ENCODE assay signal across 17 cellular contexts in genomic region chr2:236782938-236783337, GRCh38.
A peak's percentile ranks its signal among the peaks of the same experiment; 100 is the strongest.
DNase-seq lines count a peak whose midpoint lies in the region; FAIRE-seq and TF ChIP-seq lines count a peak whose summit lies in the region.
"Had no signal": no experiment of that assay in that cellular context is flagged by ENCODE, and none has a peak within 500 bp of the region (broad histone marks: within the 10 kb centered on the region; RNA-seq: fewer than 3 reads in every experiment).

No MANE protein-coding gene starts in this region.

- H2AFZ ChIP-seq in astrocyte (ENCODE audit: low read depth, low read length), result no peak overlapping the region

- no peaks in the 10 kb centered on the region for H4K20me1 ChIP-seq in astrocyte (ENCODE audit: insufficient read depth, low read length)

- H3K4me2 ChIP-seq in astrocyte (ENCODE audit: low read length), result no peak overlapping the region

- H3K9ac ChIP-seq in astrocyte (ENCODE audit: low read length), result no peak overlapping the region

- FAIRE-seq in astrocyte (lab: Jason Lieb, UNC), result no peak

- H3K27ac Mint-ChIP-seq in astrocyte (ENCODE audit: unreplicated experiment) (peak overlapping the region; percentile 88), chondrocyte (ENCODE audit: unreplicated experiment) (no peak overlapping the region)
- H3K27ac Mint-ChIP-seq: activated naive CD4-positive, alpha-beta T cell treated with anti-CD3 and anti-CD28 coated beads, Interleukin-2, amount 50 U/mL, for 72 hours had no signal

- H3K27me3 ChIP-seq in astrocyte (ENCODE audit: insufficient read depth, low read length) (peaks cover 2% of the 10 kb centered on the region), kidney epithelial cell (ENCODE audit: control insufficient read depth, insufficient read depth, low read length) (no peaks in the 10 kb centered on the region)
- H3K27me3 ChIP-seq: cardiac muscle cell had no signal

- peak; percentile 11 for DNase-seq in stimulated activated CD4-positive, alpha-beta T cell treated with anti-CD3 and anti-CD28 coated beads, Interleukin-15, amount 100 ng/mL, for 24 hours
- DNase-seq in stimulated activated CD4-positive, alpha-beta T cell treated with anti-CD3 and anti-CD28 coated beads, Interleukin-1b, Interleukin-23, amount 100 ng/mL, for 48 hours, result no peak
- DNase-seq in astrocyte (ENCODE audit: low read depth), result no peak
- peak; percentile 60 for DNase-seq in kidney epithelial cell (ENCODE audit: low read depth)
- no peak for DNase-seq in chondrocyte (ENCODE audit: low spot score)
- DNase-seq in NCI-H1436 treated with DMSO at 0.1 percent for 48 hours (lab: John Stamatoyannopoulos, UW), result no peak
- no peak for DNase-seq in dedifferentiated amniotic fluid mesenchymal stem cell (ENCODE audit: extremely low spot score)
- no peak for DNase-seq in globus pallidus (ENCODE audit: low spot score)
- DNase-seq: activated CD4-positive, alpha-beta T cell treated with anti-CD3 and anti-CD28 coated beads, Interleukin-2, amount 50 U/mL, for 1 hour; activated T-cell treated with anti-CD3 and anti-CD28 coated beads, Interleukin-2, amount 50 U/mL, for 4 hours; effector CD4-positive, alpha-beta T cell; GOT3; NCI-H146; NCI-H345 had no signal

- H3K9me3 Mint-ChIP-seq in astrocyte (ENCODE audit: unreplicated experiment) (peaks cover 17% of the 10 kb centered on the region), chondrocyte (ENCODE audit: low read depth) (peaks cover 9% of the 10 kb centered on the region)
- H3K9me3 Mint-ChIP-seq: activated T-cell treated with anti-CD3 and anti-CD28 coated beads, Interleukin-2, amount 50 U/mL, for 4 hours had no signal

- peaks cover 29% of the 10 kb centered on the region for H3K4me1 Mint-ChIP-seq in astrocyte (ENCODE audit: low read depth, unreplicated experiment)
- peaks cover 43% of the 10 kb centered on the region for H3K4me1 Mint-ChIP-seq in chondrocyte (ENCODE audit: low read depth)

- no peaks in the 10 kb centered on the region for H3K79me2 ChIP-seq in astrocyte (ENCODE audit: insufficient read depth, low read length)

- H3K9me3 ChIP-seq in astrocyte (ENCODE audit: insufficient read depth, low read depth, low read length), result no peaks in the 10 kb centered on the region

- TF ChIP-seq CTCF in astrocyte (IDR thresholded peaks at IDR 0.05; ENCODE audit: insufficient read depth, low read depth, low read length), result no peak
- no peak for TF ChIP-seq CTCF in kidney epithelial cell (IDR thresholded peaks at IDR 0.05; ENCODE audit: insufficient read depth, low read length, poor library complexity, severe bottlenecking)
- no peak for TF ChIP-seq CTCF in chondrocyte (IDR thresholded peaks at IDR 0.05)

- no peak overlapping the region for H3K4me3 ChIP-seq in astrocyte (ENCODE audit: insufficient read depth, low read depth, low read length)
- H3K4me3 ChIP-seq in kidney epithelial cell (ENCODE audit: low read depth, low read length), result no peak overlapping the region
- H3K4me3 ChIP-seq: cardiac muscle cell, SK-N-MC had no signal

- no peaks in the 10 kb centered on the region for H3K36me3 ChIP-seq in astrocyte (ENCODE audit: insufficient read depth, low read length)
- no peaks in the 10 kb centered on the region for H3K36me3 ChIP-seq in kidney epithelial cell (ENCODE audit: control insufficient read depth, insufficient read depth, low read length)
- H3K36me3 ChIP-seq: cardiac muscle cell had no signal

- no peak overlapping the region for H3K4me3 Mint-ChIP-seq in astrocyte (ENCODE audit: unreplicated experiment)
- H3K4me3 Mint-ChIP-seq in chondrocyte (ENCODE audit: unreplicated experiment), result no peak overlapping the region
- H3K4me3 Mint-ChIP-seq: activated T-cell treated with anti-CD3 and anti-CD28 coated beads, Interleukin-2, amount 50 U/mL, for 4 hours had no signal

- peaks cover 1% of the 10 kb centered on the region for H3K4me1 ChIP-seq in astrocyte (ENCODE audit: insufficient read depth, low read length)

- no peak overlapping the region for H3K27ac ChIP-seq in astrocyte (ENCODE audit: low read depth, low read length)
- H3K27ac ChIP-seq: cardiac muscle cell, SK-N-MC had no signal

- peaks cover 2% of the 10 kb centered on the region for H3K27me3 Mint-ChIP-seq in astrocyte (ENCODE audit: low read depth, unreplicated experiment)
- H3K27me3 Mint-ChIP-seq in chondrocyte (ENCODE audit: low read depth), result no peaks in the 10 kb centered on the region

- H3K36me3 Mint-ChIP-seq in astrocyte (ENCODE audit: low read depth, unreplicated experiment) (peaks cover 8% of the 10 kb centered on the region), chondrocyte (ENCODE audit: low read depth) (no peaks in the 10 kb centered on the region)
- H3K36me3 Mint-ChIP-seq: activated naive CD4-positive, alpha-beta T cell treated with anti-CD3 and anti-CD28 coated beads, Interleukin-2, amount 50 U/mL, for 72 hours had no signal

Comparison
In these comparisons a context has a peak if more than half of its experiments do, and no peak if none do; other contexts are left out.
1. DNase-seq: peak in stimulated activated CD4-positive, alpha-beta T cell treated with anti-CD3 and anti-CD28 coated beads, Interleukin-15, amount 100 ng/mL, for 24 hours (single experiment) and kidney epithelial cell (single experiment); none in stimulated activated CD4-positive, alpha-beta T cell treated with anti-CD3 and anti-CD28 coated beads, Interleukin-1b, Interleukin-23, amount 100 ng/mL, for 48 hours (single experiment), astrocyte (single experiment), chondrocyte (single experiment), NCI-H1436 treated with DMSO at 0.1 percent for 48 hours (single experiment), dedifferentiated amniotic fluid mesenchymal stem cell (single experiment) and globus pallidus (single experiment).